ENCODE assay signal across 9 cellular contexts in genomic region chr11:6404341-6405038, GRCh38. TPM values are rescaled to one million over a fixed set of nuclear protein-coding genes. Genes with fewer than 3 reads are reported as not detected.
DNase-seq lines count a peak whose midpoint lies in the region; ATAC-seq and TF ChIP-seq lines count a peak whose summit lies in the region.
"Had no signal": no experiment of that assay in that cellular context is flagged by ENCODE, and none has a peak within 500 bp of the region (broad histone marks: within the 10 kb centered on the region; RNA-seq: fewer than 3 reads in every experiment).

No MANE protein-coding gene starts in this region.

- H3K4me3 ChIP-seq in upper lobe of right lung (no peak overlapping the region), uterus (no peak overlapping the region), BE2C (ENCODE audit: low read depth, low read length) (no peak overlapping the region)

- no peaks in the 10 kb centered on the region for H3K27me3 Mint-ChIP-seq in activated naive CD4-positive, alpha-beta T cell treated with anti-CD3 and anti-CD28 coated beads for 36 hours (ENCODE audit: low read depth)
- no peaks in the 10 kb centered on the region for H3K27me3 Mint-ChIP-seq in activated CD8-positive, alpha-beta T cell treated with anti-CD3 and anti-CD28 coated beads, Interleukin-2, amount 10 ng/mL, durations not matched to agents 7 days and 5 days (ENCODE audit: low read depth)
- H3K27me3 Mint-ChIP-seq: memory B cell had no signal

- no peaks in the 10 kb centered on the region for H3K27me3 ChIP-seq in upper lobe of right lung
- H3K27me3 ChIP-seq in uterus = no peaks in the 10 kb centered on the region
- no peaks in the 10 kb centered on the region for H3K27me3 ChIP-seq in BE2C

- peaks cover 16% of the 10 kb centered on the region for H3K36me3 ChIP-seq in upper lobe of right lung
- no peaks in the 10 kb centered on the region for H3K36me3 ChIP-seq in uterus
- no peaks in the 10 kb centered on the region for H3K36me3 ChIP-seq in BE2C

- CTCF ChIA-PET in activated naive CD4-positive, alpha-beta T cell treated with anti-CD3 and anti-CD28 coated beads for 36 hours (lab: Charles Lee) = interaction anchor here (0.6 to 5.2 kb wide), 6 partner anchors 9 to 25 kb away, joined by 3 to 40 read pairs (median 10); partner anchors contain the start of gene SMPD1
- CTCF ChIA-PET in activated CD8-positive, alpha-beta T cell treated with anti-CD3 and anti-CD28 coated beads, Interleukin-2, amount 10 ng/mL, durations not matched to agents 7 days and 5 days (lab: Charles Lee) = interaction anchor here (0.6 to 5.4 kb wide), 7 partner anchors 9 to 39 kb away, joined by 3 to 45 read pairs (median 8); partner anchors contain the start of gene HPX

- H3K4me1 Mint-ChIP-seq in activated naive CD4-positive, alpha-beta T cell treated with anti-CD3 and anti-CD28 coated beads for 36 hours (ENCODE audit: low read depth) = peaks cover 83% of the 10 kb centered on the region
- peaks cover 71% of the 10 kb centered on the region for H3K4me1 Mint-ChIP-seq in activated CD8-positive, alpha-beta T cell treated with anti-CD3 and anti-CD28 coated beads, Interleukin-2, amount 10 ng/mL, durations not matched to agents 7 days and 5 days (ENCODE audit: low read depth)

- POLR2A ChIA-PET in activated CD8-positive, alpha-beta T cell treated with anti-CD3 and anti-CD28 coated beads, Interleukin-2, amount 10 ng/mL, durations not matched to agents 7 days and 5 days (lab: Charles Lee) = interaction anchor here (1.1 to 6.2 kb wide), 5 partner anchors 9 to 720 kb away, joined by 3 to 55 read pairs (median 22); partner anchors contain the start of genes APBB1 and SMPD1

- H3K36me3 Mint-ChIP-seq in activated naive CD4-positive, alpha-beta T cell treated with anti-CD3 and anti-CD28 coated beads for 36 hours (ENCODE audit: low read depth) = peaks cover 5% of the 10 kb centered on the region
- peaks cover 51% of the 10 kb centered on the region for H3K36me3 Mint-ChIP-seq in activated CD8-positive, alpha-beta T cell treated with anti-CD3 and anti-CD28 coated beads, Interleukin-2, amount 10 ng/mL, durations not matched to agents 7 days and 5 days (ENCODE audit: low read depth)

- H3K9me3 ChIP-seq in upper lobe of right lung = no peaks in the 10 kb centered on the region
- no peaks in the 10 kb centered on the region for H3K9me3 ChIP-seq in uterus
- H3K9me3 ChIP-seq in BE2C = no peaks in the 10 kb centered on the region

- H3K4me1 ChIP-seq in upper lobe of right lung (no peaks in the 10 kb centered on the region), uterus (peaks cover 0 to 12% of the 10 kb centered on the region in 2 donors), BE2C (no peaks in the 10 kb centered on the region)

- intact Hi-C loops in activated naive CD4-positive, alpha-beta T cell treated with anti-CD3 and anti-CD28 coated beads for 36 hours (cut with micrococcal nuclease) = no loop called here
- intact Hi-C loops in head of caudate nucleus (cut with DNase I) (no loop called here), upper lobe of right lung (cut with DNase I) (no loop called here), uterus (cut with DNase I; ENCODE audit: low total_unique reads) (no loop called here)

- H3K9me3 Mint-ChIP-seq in activated naive CD4-positive, alpha-beta T cell treated with anti-CD3 and anti-CD28 coated beads for 36 hours = no peaks in the 10 kb centered on the region
- H3K9me3 Mint-ChIP-seq in activated CD8-positive, alpha-beta T cell treated with anti-CD3 and anti-CD28 coated beads, Interleukin-2, amount 10 ng/mL, durations not matched to agents 7 days and 5 days (ENCODE audit: insufficient read depth) = no peaks in the 10 kb centered on the region
- H3K9me3 Mint-ChIP-seq: memory B cell had no signal

- H3K27ac ChIP-seq in upper lobe of right lung (peak overlapping the region; percentile 3), uterus (peak overlapping the region in 1 of 2 donors; percentile 25)

- H3K4me3 Mint-ChIP-seq in activated naive CD4-positive, alpha-beta T cell treated with anti-CD3 and anti-CD28 coated beads for 36 hours = no peak overlapping the region
- H3K4me3 Mint-ChIP-seq in activated CD8-positive, alpha-beta T cell treated with anti-CD3 and anti-CD28 coated beads, Interleukin-2, amount 10 ng/mL, durations not matched to agents 7 days and 5 days = peak overlapping the region; percentile 6
- H3K4me3 Mint-ChIP-seq: memory B cell had no signal

- no peak for TF ChIP-seq POLR2A in uterus (IDR thresholded peaks at IDR 0.05)

- DNase-seq in activated naive CD4-positive, alpha-beta T cell treated with anti-CD3 and anti-CD28 coated beads for 36 hours = peak; percentile 60
- no peak for DNase-seq in activated naive CD4-positive, alpha-beta T cell treated with Interleukin-2 at 50 U/mL for 16 hours
- peak; percentile 42 for DNase-seq in activated CD8-positive, alpha-beta T cell treated with anti-CD3 and anti-CD28 coated beads, Interleukin-2, amount 10 ng/mL, durations not matched to agents 7 days and 5 days
- DNase-seq in head of caudate nucleus (peak in 32 of 42 donors; percentile 40 to 80 (median 66)), upper lobe of right lung (no peak), uterus (no peak), BE2C (no peak)

- TF ChIP-seq CTCF in upper lobe of right lung (IDR thresholded peaks at IDR 0.05) = no peak
- TF ChIP-seq CTCF in uterus (IDR thresholded peaks at IDR 0.05) = no peak
- TF ChIP-seq CTCF in BE2C (IDR thresholded peaks at IDR 0.05; ENCODE audit: low read depth, low read length) = no peak

- no peak overlapping the region for H3K27ac Mint-ChIP-seq in activated naive CD4-positive, alpha-beta T cell treated with anti-CD3 and anti-CD28 coated beads for 36 hours
- H3K27ac Mint-ChIP-seq in activated CD8-positive, alpha-beta T cell treated with anti-CD3 and anti-CD28 coated beads, Interleukin-2, amount 10 ng/mL, durations not matched to agents 7 days and 5 days = peak overlapping the region; percentile 98
- H3K27ac Mint-ChIP-seq: memory B cell had no signal

- ATAC-seq in activated CD8-positive, alpha-beta T cell treated with anti-CD3 and anti-CD28 coated beads, Interleukin-2, amount 10 ng/mL, durations not matched to agents 7 days and 5 days = no peak
- ATAC-seq in upper lobe of right lung (peak; percentile 3), HG03045 (IDR thresholded peaks at IDR 0.05; ENCODE audit: unreplicated experiment) (no peak)

RNA-seq across cellular contexts. Expression of gene SMPD1, which starts 14.2 kb away (rescaled TPM):
- total RNA-seq in activated naive CD4-positive, alpha-beta T cell treated with anti-CD3 and anti-CD28 coated beads for 36 hours = 10 to 100 TPM; 24.5 to 27.5 TPM
- 10 to 100 TPM; 35.5 to 37.1 TPM for total RNA-seq in activated CD8-positive, alpha-beta T cell treated with anti-CD3 and anti-CD28 coated beads, Interleukin-2, amount 10 ng/mL, durations not matched to agents 7 days and 5 days
- 51.9 TPM for total RNA-seq in upper lobe of right lung
- total RNA-seq in uterus = 10 to 100 TPM in 3 of 4 donors, 1 to 10 TPM in 1; 5.9 to 36.4 (median 26.0) TPM
- 28.3 TPM for polyA plus RNA-seq in BE2C (2012; ENCODE audit: insufficient read depth, insufficient read length, low read depth)

RNA-seq across cellular contexts. Expression of gene APBB1, which starts 14.4 kb away (rescaled TPM):
- 10 to 100 TPM; 44.5 to 45.1 TPM for total RNA-seq in activated naive CD4-positive, alpha-beta T cell treated with anti-CD3 and anti-CD28 coated beads for 36 hours
- 10 to 100 TPM; 51.7 to 52.4 TPM for total RNA-seq in activated CD8-positive, alpha-beta T cell treated with anti-CD3 and anti-CD28 coated beads, Interleukin-2, amount 10 ng/mL, durations not matched to agents 7 days and 5 days
- total RNA-seq in upper lobe of right lung (40.9 TPM), uterus (100 to 1,000 TPM in 1 of 4 donors, 10 to 100 TPM in 3; 16.2 to 110 (median 38.0) TPM)
- polyA plus RNA-seq in BE2C (2012; ENCODE audit: insufficient read depth, insufficient read length, low read depth) = 70.0 TPM

RNA-seq across cellular contexts. Expression of gene HPX, which starts 36.3 kb away (rescaled TPM):
- total RNA-seq in activated naive CD4-positive, alpha-beta T cell treated with anti-CD3 and anti-CD28 coated beads for 36 hours = under 1 TPM in 1 of 2 experiments, not detected in 1; 0.64 TPM
- total RNA-seq in activated CD8-positive, alpha-beta T cell treated with anti-CD3 and anti-CD28 coated beads, Interleukin-2, amount 10 ng/mL, durations not matched to agents 7 days and 5 days = not detected
- total RNA-seq in upper lobe of right lung (1.4 TPM), uterus (10 to 100 TPM in 1 of 4 donors, 1 to 10 TPM in 1, under 1 TPM in 1, not detected in 1; 0.29 to 28.6 (median 1.1) TPM)
- polyA plus RNA-seq in BE2C (2012; ENCODE audit: insufficient read depth, insufficient read length, low read depth) = 2.1 TPM

Comparison
In these comparisons a context has a peak if more than half of its experiments do, and no peak if none do; other contexts are left out.
1. DNase-seq: peak in activated naive CD4-positive, alpha-beta T cell treated with anti-CD3 and anti-CD28 coated beads for 36 hours (single experiment), activated CD8-positive, alpha-beta T cell treated with anti-CD3 and anti-CD28 coated beads, Interleukin-2, amount 10 ng/mL, durations not matched to agents 7 days and 5 days (single experiment) and head of caudate nucleus (32 of 42); none in activated naive CD4-positive, alpha-beta T cell treated with Interleukin-2 at 50 U/mL for 16 hours (single experiment), upper lobe of right lung (single experiment), uterus (0 of 2) and BE2C (single experiment).